In the genomic region with DNA sequence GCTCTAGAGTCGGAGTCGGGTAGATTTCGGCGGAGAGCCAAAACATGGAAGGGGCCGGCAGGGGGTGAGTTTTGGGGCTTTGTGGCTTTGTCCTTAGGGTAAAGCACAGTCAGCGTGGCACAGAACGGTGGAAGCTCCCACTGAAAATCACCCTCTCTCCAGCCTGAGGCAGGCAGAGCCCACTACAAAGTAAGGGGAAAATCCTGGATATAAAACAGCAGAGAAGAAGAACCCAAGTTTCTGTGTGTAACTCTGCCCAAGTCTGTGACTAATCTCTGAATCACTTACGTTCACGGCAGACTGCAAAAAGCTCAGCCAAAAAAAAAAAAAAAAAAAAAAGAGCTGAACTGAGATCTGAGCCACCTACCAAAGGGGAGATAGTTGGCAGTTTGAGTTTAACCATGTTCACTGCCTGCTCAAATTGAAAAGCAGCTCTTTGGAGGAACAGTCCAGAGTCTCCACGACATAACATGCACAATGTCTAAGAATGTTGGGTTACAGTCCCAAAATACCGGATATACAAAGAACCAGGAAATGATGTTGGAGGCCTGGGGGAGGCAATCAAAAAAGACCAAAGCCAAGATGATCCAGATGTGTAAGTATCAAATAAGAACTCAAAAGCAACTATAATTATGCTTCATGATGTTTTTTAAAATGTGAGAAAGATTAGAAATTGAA, we compare ENCODE assay signal across 9 cellular contexts. TPM values are rescaled to one million over a fixed set of nuclear protein-coding genes. Genes with fewer than 3 reads are reported as not detected.
A peak's percentile ranks its signal among the peaks of the same experiment; 100 is the strongest.
DNase-seq lines count a peak whose midpoint lies in the region; ATAC-seq, FAIRE-seq and TF ChIP-seq lines count a peak whose summit lies in the region.
"Had no signal": no experiment of that assay in that cellular context is flagged by ENCODE, and none has a peak within 500 bp of the region (broad histone marks: within the 10 kb centered on the region; RNA-seq: fewer than 3 reads in every experiment).

No MANE protein-coding gene starts in this region.

- H3K9ac ChIP-seq in GM12878 (ENCODE audit: control insufficient read depth, insufficient read depth, low read length) = no peak overlapping the region

- in situ Hi-C loops in GM12878 (cut with MboI) (no loop called here), GM13977 (cut with MboI; ENCODE audit: low pct_unique_long_range_greater_than_20kb, low sequenced_read_pairs, unreplicated experiment) (no loop called here)

- ATAC-seq in Right ventricle myocardium superior (ENCODE audit: poor library complexity) (peak; percentile 50), GM12878 (peak; percentile 42), GM21825 (IDR thresholded peaks at IDR 0.05; ENCODE audit: unreplicated experiment) (no peak)

- no peaks in the 10 kb centered on the region for H3K9me3 ChIP-seq in GM12878 (replicated peaks; ENCODE audit: control insufficient read depth, insufficient read depth, low read length)

- no peak for TF ChIP-seq POLR2A in GM12878 (IDR thresholded peaks at IDR 0.05; ENCODE audit: low read depth, low read length)

- CTCF ChIA-PET in GM12878 (lab: Yijun Ruan, JAX) = interaction anchor here (0.5 to 1.5 kb wide), 2 partner anchors 10 to 23 kb away, joined by 3 to 4 read pairs; no protein-coding TSS in a partner anchor

- no peak overlapping the region for H3K4me3 ChIP-seq in GM12878

- TSS peak; percentile 6 for BruUV-seq in GM12878 (replicated peaks; lab: Mats Ljungman, UMichigan)

- TF ChIP-seq RAD21 in GM12878 (IDR thresholded peaks at IDR 0.05; ENCODE audit: insufficient read depth, low read depth, low read length) = no peak

- 16% methylated on average over 11 of the region's 11 CpGs for whole genome bisulfite sequencing in GM12878 (ENCODE audit: insufficient coverage, insufficient replicate concordance, low lambda C conversion rate, missing lambda C conversion rate)

- no peaks in the 10 kb centered on the region for H4K20me1 ChIP-seq in GM12878 (ENCODE audit: control insufficient read depth, insufficient read depth)

- intact Hi-C loops in Right ventricle myocardium superior (cut with DNase I) = no loop called here
- intact Hi-C loops in cardiac septum (cut with DNase I) = no loop called here
- intact Hi-C loops in GM12878 (cut with micrococcal nuclease; ENCODE audit: unreplicated experiment) = no loop called here

- peaks cover 0 to 4% of the 10 kb centered on the region in 2 experiments; a peak in 2 of 4 replicates for H3K36me3 ChIP-seq in GM12878 (ENCODE audit: control insufficient read depth in 2 of 2, insufficient read depth in 2 of 2, low read length in 1 of 2)

- no peak for TF ChIP-seq EP300 in GM12878 (IDR thresholded peaks at IDR 0.05; ENCODE audit: borderline replicate concordance in 1 of 2, control insufficient read depth in 1 of 2, low read depth in 2 of 2, low read length in 2 of 2)

- SMC1A ChIA-PET in GM12878 (lab: Charles Lee; ENCODE audit: uncharacterized antibody, unreplicated experiment) = interaction anchor here (1.7 kb wide), 1 partner anchor 10 kb away, joined by 5 read pairs; no protein-coding TSS in a partner anchor

- H2AFZ ChIP-seq in GM12878 (ENCODE audit: control insufficient read depth, low read depth, low read length) = no peak overlapping the region

- no peak overlapping the region for H3K4me2 ChIP-seq in GM12878 (ENCODE audit: control insufficient read depth, insufficient read depth)

- H3K27ac ChIP-seq in GM12878 (ENCODE audit: control insufficient read depth, insufficient read depth) = no peak overlapping the region

- no peaks in the 10 kb centered on the region for H3K27me3 ChIP-seq in GM12878 (replicated peaks in 1 of 2; ENCODE audit: control insufficient read depth in 2 of 2, insufficient read depth in 2 of 2, low read length in 1 of 2)

- no peaks in the 10 kb centered on the region for H3K4me1 ChIP-seq in GM12878 (ENCODE audit: control insufficient read depth, insufficient read depth, low read length)

- no peak for DNase-seq in Right ventricle myocardium superior
- no peak for DNase-seq in cardiac septum (ENCODE audit: low spot score)
- no peak for DNase-seq in GM12878 (ENCODE audit: low read depth, low spot score)
- DNase-seq in kidney glomerular epithelial cell (lab: John Stamatoyannopoulos, UW) = peak; percentile 60
- no peak for DNase-seq in NCI-H146 (lab: John Stamatoyannopoulos, UW)
- no peak for DNase-seq in KG1 (lab: John Stamatoyannopoulos, UW)
- DNase-seq in GM13977 (ENCODE audit: low spot score) = no peak
- DNase-seq: cerebellar nuclear complex had no signal

- POLR2A ChIA-PET in GM12878 (lab: Charles Lee) = no interaction called here

- H3K79me2 ChIP-seq in GM12878 (ENCODE audit: control insufficient read depth, insufficient read depth, low read length) = no peaks in the 10 kb centered on the region

- TF ChIP-seq CTCF in GM12878 (IDR thresholded peaks at IDR 0.05 in 2 of 3, conservative IDR thresholded peaks at IDR 0.05 in 1 of 3; ENCODE audit: control insufficient read depth in 2 of 3, extremely low read depth in 1 of 3, insufficient read depth in 1 of 3, low read depth in 3 of 3, low read length in 3 of 3) (no peak), GM13977 (IDR thresholded peaks at IDR 0.05; ENCODE audit: extremely low read depth, insufficient read depth, missing control alignments) (no peak)

- RAD21 ChIA-PET in GM12878 (lab: Charles Lee; ENCODE audit: unreplicated experiment) = interaction anchor here (0.6 kb wide), 2 partner anchors 47 to 122 kb away, joined by 3 read pairs; no protein-coding TSS in a partner anchor

- no peak for FAIRE-seq in GM12878 (lab: Jason Lieb, UNC)

TF ChIP-seq in GM12878, 131 proteins besides CTCF, POLR2A, EP300 and RAD21:
- TF ChIP-seq ETV6 (conservative IDR thresholded peaks at IDR 0.05 in 1 of 2, IDR thresholded peaks at IDR 0.05 in 1 of 2; ENCODE audit: borderline replicate concordance in 1 of 2, low read depth in 1 of 2) (no peak), ZNF384 (IDR thresholded peaks at IDR 0.05; ENCODE audit: borderline replicate concordance, low read depth, low read length) (peak; percentile 83)

RNA-seq across cellular contexts. Expression of a gene that starts 26.7 kb away (rescaled TPM):
- total RNA-seq in Right ventricle myocardium superior (not detected), cardiac septum (not detected), GM12878 (2014; rRNA removed) (not detected in 2 replicates), GM12878 (2014; rRNA removed; fragmentation: Illumina TruSeq; extraction: Trizol) (not detected in 2 replicates), GM12878 (2021) (not detected in 2 replicates)
- not detected in 2 replicates for total RNA-seq in GM12878 (2013; cell fraction: nucleolus; rRNA removed)
- polyA plus RNA-seq in GM12878 (2011; ENCODE audit: low read depth) = not detected
- polyA plus RNA-seq in GM12878 (2011; rRNA removed) (0.12 TPM in 1 of 2 replicates, not detected in the other), GM12878 (2014; fragmentation: Illumina TruSeq; extraction: Trizol) (not detected in 2 replicates), GM12878 (2014; fragmentation: Nextera tagmentation; extraction: Ambion mirVana) (not detected), GM12878 (2014; rRNA removed) (not detected in 2 replicates), GM12878 (2016; fragmentation: Nextera tagmentation; extraction: Ambion mirVana) (not detected)
- polyA plus RNA-seq in GM12878 (2011; cell fraction: cytosol; rRNA removed) = 0.04 TPM in 1 of 2 replicates, not detected in the other
- polyA plus RNA-seq in GM12878 (2011; cell fraction: nucleus; rRNA removed) = 0.22 TPM in 2 replicates
- 0.11 TPM in 1 of 2 replicates, not detected in the other for polyA plus RNA-seq in GM12878 (2012)
- 0.26 and 0.29 TPM in 2 replicates for polyA minus RNA-seq in GM12878 (2011; rRNA and poly(A)+ RNA removed)
- polyA minus RNA-seq in GM12878 (2011; cell fraction: cytosol; rRNA and poly(A)+ RNA removed) = not detected in 2 replicates
- 0.60 and 1.1 TPM in 2 replicates for polyA minus RNA-seq in GM12878 (2011; cell fraction: nucleus; rRNA and poly(A)+ RNA removed)
